8 cellular contexts compared by ENCODE assay signal in the genomic region with DNA sequence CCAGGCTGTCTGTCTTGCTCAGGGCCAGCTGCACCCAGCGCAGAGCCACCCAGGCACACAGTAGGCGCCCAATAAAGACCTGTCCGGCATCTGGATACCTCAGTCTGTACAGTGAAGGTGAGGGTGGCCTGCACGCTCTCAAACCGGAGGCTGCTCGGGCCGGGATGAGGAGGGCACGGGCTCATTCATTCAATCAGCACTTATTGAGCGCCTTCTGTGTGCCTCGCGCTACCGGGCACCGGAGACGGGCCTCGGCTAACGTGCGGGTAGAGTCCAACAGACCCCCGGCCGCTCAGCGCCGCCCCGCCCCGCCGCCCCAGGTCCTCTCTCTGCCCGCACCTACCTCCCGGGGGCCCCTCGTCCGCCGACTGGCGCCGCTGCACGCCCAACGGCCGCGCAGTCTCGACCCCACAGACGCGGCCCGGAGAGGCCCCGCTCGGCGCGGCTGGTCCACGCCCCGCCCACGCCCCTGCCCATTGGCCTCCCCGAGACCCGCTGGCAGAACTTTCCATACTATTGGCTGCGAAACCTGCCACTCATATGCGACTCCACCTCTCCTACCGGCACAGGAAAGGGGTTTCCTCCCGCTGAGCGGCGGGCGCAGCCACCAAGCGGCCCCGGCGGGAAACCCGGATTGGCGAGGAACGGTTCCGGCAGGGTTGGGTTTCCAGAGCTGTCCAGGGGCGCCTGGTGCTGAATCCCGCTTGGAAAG. TPM values are rescaled to one million over a fixed set of nuclear protein-coding genes. Genes with fewer than 3 reads are reported as not detected.
A peak's percentile ranks its signal among the peaks of the same experiment; 100 is the strongest.
DNase-seq lines count a peak whose midpoint lies in the region; ATAC-seq and TF ChIP-seq lines count a peak whose summit lies in the region.

A gene with protein sequence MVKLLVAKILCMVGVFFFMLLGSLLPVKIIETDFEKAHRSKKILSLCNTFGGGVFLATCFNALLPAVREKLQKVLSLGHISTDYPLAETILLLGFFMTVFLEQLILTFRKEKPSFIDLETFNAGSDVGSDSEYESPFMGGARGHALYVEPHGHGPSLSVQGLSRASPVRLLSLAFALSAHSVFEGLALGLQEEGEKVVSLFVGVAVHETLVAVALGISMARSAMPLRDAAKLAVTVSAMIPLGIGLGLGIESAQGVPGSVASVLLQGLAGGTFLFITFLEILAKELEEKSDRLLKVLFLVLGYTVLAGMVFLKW (minus strand): TSS at position 416 of the 712 bp plus-strand sequence. CDS start 2,760 bp downstream, outside the sequence.

- peaks cover 8% of the 10 kb centered on the region in 2 donors for H3K4me1 ChIP-seq in mucosa of rectum (ENCODE audit: control insufficient read depth in 2 of 2, insufficient read depth in 2 of 2, low read length in 2 of 2)

- DNase-seq in DMS153 treated with DMSO at 0.1 percent for 48 hours (lab: John Stamatoyannopoulos, UW; ENCODE audit: unreplicated experiment): peak; percentile 93
- DNase-seq in KG1 (lab: John Stamatoyannopoulos, UW): peak; percentile 92
- peak; percentile 97 for DNase-seq in activated T-cell treated with anti-CD3 and anti-CD28 coated beads, Interleukin-2, amount 50 U/mL, for 1 hour
- peak; percentile 99 for DNase-seq in erythroblast (lab: John Stamatoyannopoulos, UW)
- DNase-seq in stimulated activated CD8-positive, alpha-beta memory T cell treated with anti-CD3 and anti-CD28 coated beads, Interleukin-4, amount 100 ng/mL, for 4 hours (ENCODE audit: low read depth in 2 of 2, low spot score in 1 of 2): peak; percentile 98

- H3K27me3 ChIP-seq in mucosa of rectum (ENCODE audit: control insufficient read depth in 2 of 2, insufficient read depth in 2 of 2, low read length in 2 of 2): no peaks in the 10 kb centered on the region

- H3K9ac ChIP-seq in mucosa of rectum (ENCODE audit: low read depth in 1 of 2, low read length in 2 of 2): peak within 1 kb of the TSS; percentile 61 to 76

- no peaks in the 10 kb centered on the region for H3K9me3 ChIP-seq in mucosa of rectum (ENCODE audit: control insufficient read depth in 2 of 2, low read length in 2 of 2)

- peak; percentile 40 for TF ChIP-seq POLR2A in erythroblast (IDR thresholded peaks at IDR 0.05; ENCODE audit: low read length)

- peak within 1 kb of the TSS; percentile 86 to 90 for H3K4me3 ChIP-seq in mucosa of rectum (ENCODE audit: low read length in 2 of 2)

- peak; percentile 76 for ATAC-seq in GM21717 (IDR thresholded peaks at IDR 0.05; ENCODE audit: unreplicated experiment)

- peaks cover 11 to 15% of the 10 kb centered on the region in 2 donors for H3K36me3 ChIP-seq in mucosa of rectum (ENCODE audit: control insufficient read depth in 2 of 2, insufficient read depth in 2 of 2, low read length in 2 of 2)

- H3K27ac ChIP-seq in mucosa of rectum (ENCODE audit: low read depth in 2 of 2, low read length in 2 of 2): peak within 1 kb of the TSS in 1 of 2 donors; percentile 43

TF ChIP-seq in PFSK-1, 5 proteins besides CTCF, POLR2A, EP300 and RAD21:
- TF ChIP-seq TAF1 (IDR thresholded peaks at IDR 0.05; ENCODE audit: borderline replicate concordance, insufficient read depth, low read length) (no peak), FOXP2 (optimal IDR thresholded peaks at IDR 0.05; ENCODE audit: borderline replicate concordance, extremely low read depth, extremely low read length, insufficient read depth) (peak; percentile 41), POLR2AphosphoS5 (IDR thresholded peaks at IDR 0.05; ENCODE audit: low read depth, low read length) (peak; percentile 48; the same call in 1 of the 2 replicates), SIN3A (IDR thresholded peaks at IDR 0.05; ENCODE audit: borderline replicate concordance, insufficient read depth, low read length) (peak; percentile 99)
- TF ChIP-seq, protein P1, sequence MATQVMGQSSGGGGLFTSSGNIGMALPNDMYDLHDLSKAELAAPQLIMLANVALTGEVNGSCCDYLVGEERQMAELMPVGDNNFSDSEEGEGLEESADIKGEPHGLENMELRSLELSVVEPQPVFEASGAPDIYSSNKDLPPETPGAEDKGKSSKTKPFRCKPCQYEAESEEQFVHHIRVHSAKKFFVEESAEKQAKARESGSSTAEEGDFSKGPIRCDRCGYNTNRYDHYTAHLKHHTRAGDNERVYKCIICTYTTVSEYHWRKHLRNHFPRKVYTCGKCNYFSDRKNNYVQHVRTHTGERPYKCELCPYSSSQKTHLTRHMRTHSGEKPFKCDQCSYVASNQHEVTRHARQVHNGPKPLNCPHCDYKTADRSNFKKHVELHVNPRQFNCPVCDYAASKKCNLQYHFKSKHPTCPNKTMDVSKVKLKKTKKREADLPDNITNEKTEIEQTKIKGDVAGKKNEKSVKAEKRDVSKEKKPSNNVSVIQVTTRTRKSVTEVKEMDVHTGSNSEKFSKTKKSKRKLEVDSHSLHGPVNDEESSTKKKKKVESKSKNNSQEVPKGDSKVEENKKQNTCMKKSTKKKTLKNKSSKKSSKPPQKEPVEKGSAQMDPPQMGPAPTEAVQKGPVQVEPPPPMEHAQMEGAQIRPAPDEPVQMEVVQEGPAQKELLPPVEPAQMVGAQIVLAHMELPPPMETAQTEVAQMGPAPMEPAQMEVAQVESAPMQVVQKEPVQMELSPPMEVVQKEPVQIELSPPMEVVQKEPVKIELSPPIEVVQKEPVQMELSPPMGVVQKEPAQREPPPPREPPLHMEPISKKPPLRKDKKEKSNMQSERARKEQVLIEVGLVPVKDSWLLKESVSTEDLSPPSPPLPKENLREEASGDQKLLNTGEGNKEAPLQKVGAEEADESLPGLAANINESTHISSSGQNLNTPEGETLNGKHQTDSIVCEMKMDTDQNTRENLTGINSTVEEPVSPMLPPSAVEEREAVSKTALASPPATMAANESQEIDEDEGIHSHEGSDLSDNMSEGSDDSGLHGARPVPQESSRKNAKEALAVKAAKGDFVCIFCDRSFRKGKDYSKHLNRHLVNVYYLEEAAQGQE (IDR thresholded peaks at IDR 0.05; ENCODE audit: insufficient read depth in 1 of 2, low read depth in 2 of 2, low read length in 2 of 2): peak; percentile 99 to 100

RNA-seq across cellular contexts. Expression of the gene that starts here (rescaled TPM):
- 49.7 TPM for polyA plus RNA-seq in PFSK-1 (2012; ENCODE audit: insufficient read length, low read depth)
